Comparison of ENCODE assay signal across 1 cellular context in genomic region chrX:25015486-25016360, GRCh38.
A peak's percentile ranks its signal among the peaks of the same experiment; 100 is the strongest.
TF ChIP-seq lines count a peak whose summit lies in the region.

Gene ARX, minus strand, starts transcription at chrX:25015965. Its CDS starts 228 bp downstream, at chrX:25015737.

TF ChIP-seq in H1, 55 proteins besides CTCF, POLR2A, EP300 and RAD21 (continued from another document):
- TF ChIP-seq CEBPB (IDR thresholded peaks at IDR 0.05; ENCODE audit: low read depth, low read length): no peak
- TF ChIP-seq BRCA1 (IDR thresholded peaks at IDR 0.05; ENCODE audit: low read depth, low read length): no peak
- peak; percentile 91 for TF ChIP-seq MAX (IDR thresholded peaks at IDR 0.05)
- TF ChIP-seq POLR2AphosphoS5 (IDR thresholded peaks at IDR 0.05; ENCODE audit: low read depth, low read length): no peak
- TF ChIP-seq EZH2 (IDR thresholded peaks at IDR 0.05; ENCODE audit: low read depth, low read length, severe bottlenecking): peak; percentile 44
- peak; percentile 53; the same call in 1 of the 2 replicates for TF ChIP-seq TAF1 (IDR thresholded peaks at IDR 0.05; ENCODE audit: low read depth, low read length)
- TF ChIP-seq SP1 (IDR thresholded peaks at IDR 0.05; ENCODE audit: low read depth, low read length): peak; percentile 87; the same call in 1 of the 2 replicates
